Comparison of ENCODE assay signal across 1 cellular context in the genomic region with DNA sequence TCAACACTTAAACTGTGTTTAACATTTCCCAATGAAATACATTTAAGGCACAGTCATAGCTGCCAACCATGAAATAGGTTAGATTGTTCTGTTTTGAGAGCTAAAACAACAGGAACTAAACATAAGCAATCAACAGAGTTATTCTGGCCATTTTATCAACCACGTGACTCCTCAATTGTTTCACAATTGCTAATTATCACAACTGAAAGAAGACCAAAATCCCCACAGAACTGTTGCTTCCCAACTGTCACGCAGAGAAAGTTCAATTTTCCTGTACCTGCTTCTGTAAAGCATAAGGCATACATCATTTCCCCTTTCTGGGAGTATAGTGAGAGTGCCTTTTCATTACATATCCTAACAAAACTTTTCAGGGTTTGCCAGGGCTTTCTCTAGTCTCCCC.
TF ChIP-seq lines count a peak whose summit lies in the region.

No MANE protein-coding gene starts in this region.

TF ChIP-seq in GM12878, 131 proteins besides CTCF, POLR2A, EP300 and RAD21 (continued from another document and continues in another):
- TF ChIP-seq, protein P1, sequence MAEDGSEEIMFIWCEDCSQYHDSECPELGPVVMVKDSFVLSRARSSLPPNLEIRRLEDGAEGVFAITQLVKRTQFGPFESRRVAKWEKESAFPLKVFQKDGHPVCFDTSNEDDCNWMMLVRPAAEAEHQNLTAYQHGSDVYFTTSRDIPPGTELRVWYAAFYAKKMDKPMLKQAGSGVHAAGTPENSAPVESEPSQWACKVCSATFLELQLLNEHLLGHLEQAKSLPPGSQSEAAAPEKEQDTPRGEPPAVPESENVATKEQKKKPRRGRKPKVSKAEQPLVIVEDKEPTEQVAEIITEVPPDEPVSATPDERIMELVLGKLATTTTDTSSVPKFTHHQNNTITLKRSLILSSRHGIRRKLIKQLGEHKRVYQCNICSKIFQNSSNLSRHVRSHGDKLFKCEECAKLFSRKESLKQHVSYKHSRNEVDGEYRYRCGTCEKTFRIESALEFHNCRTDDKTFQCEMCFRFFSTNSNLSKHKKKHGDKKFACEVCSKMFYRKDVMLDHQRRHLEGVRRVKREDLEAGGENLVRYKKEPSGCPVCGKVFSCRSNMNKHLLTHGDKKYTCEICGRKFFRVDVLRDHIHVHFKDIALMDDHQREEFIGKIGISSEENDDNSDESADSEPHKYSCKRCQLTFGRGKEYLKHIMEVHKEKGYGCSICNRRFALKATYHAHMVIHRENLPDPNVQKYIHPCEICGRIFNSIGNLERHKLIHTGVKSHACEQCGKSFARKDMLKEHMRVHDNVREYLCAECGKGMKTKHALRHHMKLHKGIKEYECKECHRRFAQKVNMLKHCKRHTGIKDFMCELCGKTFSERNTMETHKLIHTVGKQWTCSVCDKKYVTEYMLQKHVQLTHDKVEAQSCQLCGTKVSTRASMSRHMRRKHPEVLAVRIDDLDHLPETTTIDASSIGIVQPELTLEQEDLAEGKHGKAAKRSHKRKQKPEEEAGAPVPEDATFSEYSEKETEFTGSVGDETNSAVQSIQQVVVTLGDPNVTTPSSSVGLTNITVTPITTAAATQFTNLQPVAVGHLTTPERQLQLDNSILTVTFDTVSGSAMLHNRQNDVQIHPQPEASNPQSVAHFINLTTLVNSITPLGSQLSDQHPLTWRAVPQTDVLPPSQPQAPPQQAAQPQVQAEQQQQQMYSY (CRISPR knock-in tag; IDR thresholded peaks at IDR 0.05): peak; percentile 58; the same call in 1 of the 2 replicates
- TF ChIP-seq LARP7 (IDR thresholded peaks at IDR 0.05): no peak
- peak; percentile 38 to 54; a peak in 2 of 4 replicates for TF ChIP-seq BHLHE40 (IDR thresholded peaks at IDR 0.05; ENCODE audit: borderline replicate concordance in 1 of 2, low read depth in 2 of 2, low read length in 1 of 2)
- TF ChIP-seq, protein P2, sequence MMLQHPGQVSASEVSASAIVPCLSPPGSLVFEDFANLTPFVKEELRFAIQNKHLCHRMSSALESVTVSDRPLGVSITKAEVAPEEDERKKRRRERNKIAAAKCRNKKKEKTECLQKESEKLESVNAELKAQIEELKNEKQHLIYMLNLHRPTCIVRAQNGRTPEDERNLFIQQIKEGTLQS (IDR thresholded peaks at IDR 0.05; ENCODE audit: borderline replicate concordance, extremely low read depth, low read depth, low read length): no peak
- TF ChIP-seq SREBF1 (IDR thresholded peaks at IDR 0.05; ENCODE audit: low read length): no peak
- TF ChIP-seq TCF12 (IDR thresholded peaks at IDR 0.05; ENCODE audit: low read depth, low read length): no peak
- TF ChIP-seq, protein P3, sequence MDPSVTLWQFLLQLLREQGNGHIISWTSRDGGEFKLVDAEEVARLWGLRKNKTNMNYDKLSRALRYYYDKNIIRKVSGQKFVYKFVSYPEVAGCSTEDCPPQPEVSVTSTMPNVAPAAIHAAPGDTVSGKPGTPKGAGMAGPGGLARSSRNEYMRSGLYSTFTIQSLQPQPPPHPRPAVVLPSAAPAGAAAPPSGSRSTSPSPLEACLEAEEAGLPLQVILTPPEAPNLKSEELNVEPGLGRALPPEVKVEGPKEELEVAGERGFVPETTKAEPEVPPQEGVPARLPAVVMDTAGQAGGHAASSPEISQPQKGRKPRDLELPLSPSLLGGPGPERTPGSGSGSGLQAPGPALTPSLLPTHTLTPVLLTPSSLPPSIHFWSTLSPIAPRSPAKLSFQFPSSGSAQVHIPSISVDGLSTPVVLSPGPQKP (IDR thresholded peaks at IDR 0.05; ENCODE audit: low read depth, low read length): no peak
- TF ChIP-seq, protein P4, sequence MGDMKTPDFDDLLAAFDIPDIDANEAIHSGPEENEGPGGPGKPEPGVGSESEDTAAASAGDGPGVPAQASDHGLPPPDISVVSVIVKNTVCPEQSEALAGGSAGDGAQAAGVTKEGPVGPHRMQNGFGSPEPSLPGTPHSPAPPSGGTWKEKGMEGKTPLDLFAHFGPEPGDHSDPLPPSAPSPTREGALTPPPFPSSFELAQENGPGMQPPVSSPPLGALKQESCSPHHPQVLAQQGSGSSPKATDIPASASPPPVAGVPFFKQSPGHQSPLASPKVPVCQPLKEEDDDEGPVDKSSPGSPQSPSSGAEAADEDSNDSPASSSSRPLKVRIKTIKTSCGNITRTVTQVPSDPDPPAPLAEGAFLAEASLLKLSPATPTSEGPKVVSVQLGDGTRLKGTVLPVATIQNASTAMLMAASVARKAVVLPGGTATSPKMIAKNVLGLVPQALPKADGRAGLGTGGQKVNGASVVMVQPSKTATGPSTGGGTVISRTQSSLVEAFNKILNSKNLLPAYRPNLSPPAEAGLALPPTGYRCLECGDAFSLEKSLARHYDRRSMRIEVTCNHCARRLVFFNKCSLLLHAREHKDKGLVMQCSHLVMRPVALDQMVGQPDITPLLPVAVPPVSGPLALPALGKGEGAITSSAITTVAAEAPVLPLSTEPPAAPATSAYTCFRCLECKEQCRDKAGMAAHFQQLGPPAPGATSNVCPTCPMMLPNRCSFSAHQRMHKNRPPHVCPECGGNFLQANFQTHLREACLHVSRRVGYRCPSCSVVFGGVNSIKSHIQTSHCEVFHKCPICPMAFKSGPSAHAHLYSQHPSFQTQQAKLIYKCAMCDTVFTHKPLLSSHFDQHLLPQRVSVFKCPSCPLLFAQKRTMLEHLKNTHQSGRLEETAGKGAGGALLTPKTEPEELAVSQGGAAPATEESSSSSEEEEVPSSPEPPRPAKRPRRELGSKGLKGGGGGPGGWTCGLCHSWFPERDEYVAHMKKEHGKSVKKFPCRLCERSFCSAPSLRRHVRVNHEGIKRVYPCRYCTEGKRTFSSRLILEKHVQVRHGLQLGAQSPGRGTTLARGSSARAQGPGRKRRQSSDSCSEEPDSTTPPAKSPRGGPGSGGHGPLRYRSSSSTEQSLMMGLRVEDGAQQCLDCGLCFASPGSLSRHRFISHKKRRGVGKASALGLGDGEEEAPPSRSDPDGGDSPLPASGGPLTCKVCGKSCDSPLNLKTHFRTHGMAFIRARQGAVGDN (IDR thresholded peaks at IDR 0.05): 0 out of 2 replicates have a peak, but pooled peaks have one; percentile 50
- peak; percentile 34; the same call in 1 of the 2 replicates for TF ChIP-seq ATF7 (IDR thresholded peaks at IDR 0.05; ENCODE audit: low read depth)
- no peak for TF ChIP-seq STAT3 (IDR thresholded peaks at IDR 0.05; ENCODE audit: low read depth, low read length)
- TF ChIP-seq, protein P5, sequence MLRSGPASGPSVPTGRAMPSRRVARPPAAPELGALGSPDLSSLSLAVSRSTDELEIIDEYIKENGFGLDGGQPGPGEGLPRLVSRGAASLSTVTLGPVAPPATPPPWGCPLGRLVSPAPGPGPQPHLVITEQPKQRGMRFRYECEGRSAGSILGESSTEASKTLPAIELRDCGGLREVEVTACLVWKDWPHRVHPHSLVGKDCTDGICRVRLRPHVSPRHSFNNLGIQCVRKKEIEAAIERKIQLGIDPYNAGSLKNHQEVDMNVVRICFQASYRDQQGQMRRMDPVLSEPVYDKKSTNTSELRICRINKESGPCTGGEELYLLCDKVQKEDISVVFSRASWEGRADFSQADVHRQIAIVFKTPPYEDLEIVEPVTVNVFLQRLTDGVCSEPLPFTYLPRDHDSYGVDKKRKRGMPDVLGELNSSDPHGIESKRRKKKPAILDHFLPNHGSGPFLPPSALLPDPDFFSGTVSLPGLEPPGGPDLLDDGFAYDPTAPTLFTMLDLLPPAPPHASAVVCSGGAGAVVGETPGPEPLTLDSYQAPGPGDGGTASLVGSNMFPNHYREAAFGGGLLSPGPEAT (IDR thresholded peaks at IDR 0.05; ENCODE audit: low read depth): peak; percentile 90
- TF ChIP-seq RAD51 (IDR thresholded peaks at IDR 0.05): peak; percentile 95
- peak; percentile 34; the same call in 1 of the 2 replicates for TF ChIP-seq BCL11A (IDR thresholded peaks at IDR 0.05; ENCODE audit: low read depth, low read length)
- TF ChIP-seq FOXM1 (IDR thresholded peaks at IDR 0.05; ENCODE audit: low read depth, low read length): no peak
- no peak for TF ChIP-seq NFYA (IDR thresholded peaks at IDR 0.05; ENCODE audit: borderline replicate concordance, low read depth, low read length)
- TF ChIP-seq, protein P6, sequence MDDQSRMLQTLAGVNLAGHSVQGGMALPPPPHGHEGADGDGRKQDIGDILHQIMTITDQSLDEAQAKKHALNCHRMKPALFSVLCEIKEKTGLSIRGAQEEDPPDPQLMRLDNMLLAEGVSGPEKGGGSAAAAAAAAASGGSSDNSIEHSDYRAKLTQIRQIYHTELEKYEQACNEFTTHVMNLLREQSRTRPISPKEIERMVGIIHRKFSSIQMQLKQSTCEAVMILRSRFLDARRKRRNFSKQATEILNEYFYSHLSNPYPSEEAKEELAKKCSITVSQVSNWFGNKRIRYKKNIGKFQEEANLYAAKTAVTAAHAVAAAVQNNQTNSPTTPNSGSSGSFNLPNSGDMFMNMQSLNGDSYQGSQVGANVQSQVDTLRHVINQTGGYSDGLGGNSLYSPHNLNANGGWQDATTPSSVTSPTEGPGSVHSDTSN (IDR thresholded peaks at IDR 0.05; ENCODE audit: insufficient replicate concordance, low read depth, low read length): no peak
- 0 out of 2 replicates have a peak, but pooled peaks have one; percentile 55 for TF ChIP-seq MYB (IDR thresholded peaks at IDR 0.05; ENCODE audit: borderline replicate concordance, low read depth, low read length)
- TF ChIP-seq, protein P7, sequence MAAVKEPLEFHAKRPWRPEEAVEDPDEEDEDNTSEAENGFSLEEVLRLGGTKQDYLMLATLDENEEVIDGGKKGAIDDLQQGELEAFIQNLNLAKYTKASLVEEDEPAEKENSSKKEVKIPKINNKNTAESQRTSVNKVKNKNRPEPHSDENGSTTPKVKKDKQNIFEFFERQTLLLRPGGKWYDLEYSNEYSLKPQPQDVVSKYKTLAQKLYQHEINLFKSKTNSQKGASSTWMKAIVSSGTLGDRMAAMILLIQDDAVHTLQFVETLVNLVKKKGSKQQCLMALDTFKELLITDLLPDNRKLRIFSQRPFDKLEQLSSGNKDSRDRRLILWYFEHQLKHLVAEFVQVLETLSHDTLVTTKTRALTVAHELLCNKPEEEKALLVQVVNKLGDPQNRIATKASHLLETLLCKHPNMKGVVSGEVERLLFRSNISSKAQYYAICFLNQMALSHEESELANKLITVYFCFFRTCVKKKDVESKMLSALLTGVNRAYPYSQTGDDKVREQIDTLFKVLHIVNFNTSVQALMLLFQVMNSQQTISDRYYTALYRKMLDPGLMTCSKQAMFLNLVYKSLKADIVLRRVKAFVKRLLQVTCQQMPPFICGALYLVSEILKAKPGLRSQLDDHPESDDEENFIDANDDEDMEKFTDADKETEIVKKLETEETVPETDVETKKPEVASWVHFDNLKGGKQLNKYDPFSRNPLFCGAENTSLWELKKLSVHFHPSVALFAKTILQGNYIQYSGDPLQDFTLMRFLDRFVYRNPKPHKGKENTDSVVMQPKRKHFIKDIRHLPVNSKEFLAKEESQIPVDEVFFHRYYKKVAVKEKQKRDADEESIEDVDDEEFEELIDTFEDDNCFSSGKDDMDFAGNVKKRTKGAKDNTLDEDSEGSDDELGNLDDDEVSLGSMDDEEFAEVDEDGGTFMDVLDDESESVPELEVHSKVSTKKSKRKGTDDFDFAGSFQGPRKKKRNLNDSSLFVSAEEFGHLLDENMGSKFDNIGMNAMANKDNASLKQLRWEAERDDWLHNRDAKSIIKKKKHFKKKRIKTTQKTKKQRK (IDR thresholded peaks at IDR 0.05; ENCODE audit: low read depth, low read length): no peak
- peak; percentile 31; the same call in 1 of the 2 replicates for TF ChIP-seq DPF2 (IDR thresholded peaks at IDR 0.05)
- TF ChIP-seq, protein P8, sequence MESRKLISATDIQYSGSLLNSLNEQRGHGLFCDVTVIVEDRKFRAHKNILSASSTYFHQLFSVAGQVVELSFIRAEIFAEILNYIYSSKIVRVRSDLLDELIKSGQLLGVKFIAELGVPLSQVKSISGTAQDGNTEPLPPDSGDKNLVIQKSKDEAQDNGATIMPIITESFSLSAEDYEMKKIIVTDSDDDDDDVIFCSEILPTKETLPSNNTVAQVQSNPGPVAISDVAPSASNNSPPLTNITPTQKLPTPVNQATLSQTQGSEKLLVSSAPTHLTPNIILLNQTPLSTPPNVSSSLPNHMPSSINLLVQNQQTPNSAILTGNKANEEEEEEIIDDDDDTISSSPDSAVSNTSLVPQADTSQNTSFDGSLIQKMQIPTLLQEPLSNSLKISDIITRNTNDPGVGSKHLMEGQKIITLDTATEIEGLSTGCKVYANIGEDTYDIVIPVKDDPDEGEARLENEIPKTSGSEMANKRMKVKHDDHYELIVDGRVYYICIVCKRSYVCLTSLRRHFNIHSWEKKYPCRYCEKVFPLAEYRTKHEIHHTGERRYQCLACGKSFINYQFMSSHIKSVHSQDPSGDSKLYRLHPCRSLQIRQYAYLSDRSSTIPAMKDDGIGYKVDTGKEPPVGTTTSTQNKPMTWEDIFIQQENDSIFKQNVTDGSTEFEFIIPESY (IDR thresholded peaks at IDR 0.05): no peak
- TF ChIP-seq RFX5 (IDR thresholded peaks at IDR 0.05; ENCODE audit: low read depth, low read length): no peak
- no peak for TF ChIP-seq SRF (IDR thresholded peaks at IDR 0.05; ENCODE audit: low read depth in 2 of 2, low read length in 2 of 2)
- TF ChIP-seq PAX8 (IDR thresholded peaks at IDR 0.05): no peak
- TF ChIP-seq SIN3A (IDR thresholded peaks at IDR 0.05; ENCODE audit: low read depth, low read length): no peak
- TF ChIP-seq, protein P9, sequence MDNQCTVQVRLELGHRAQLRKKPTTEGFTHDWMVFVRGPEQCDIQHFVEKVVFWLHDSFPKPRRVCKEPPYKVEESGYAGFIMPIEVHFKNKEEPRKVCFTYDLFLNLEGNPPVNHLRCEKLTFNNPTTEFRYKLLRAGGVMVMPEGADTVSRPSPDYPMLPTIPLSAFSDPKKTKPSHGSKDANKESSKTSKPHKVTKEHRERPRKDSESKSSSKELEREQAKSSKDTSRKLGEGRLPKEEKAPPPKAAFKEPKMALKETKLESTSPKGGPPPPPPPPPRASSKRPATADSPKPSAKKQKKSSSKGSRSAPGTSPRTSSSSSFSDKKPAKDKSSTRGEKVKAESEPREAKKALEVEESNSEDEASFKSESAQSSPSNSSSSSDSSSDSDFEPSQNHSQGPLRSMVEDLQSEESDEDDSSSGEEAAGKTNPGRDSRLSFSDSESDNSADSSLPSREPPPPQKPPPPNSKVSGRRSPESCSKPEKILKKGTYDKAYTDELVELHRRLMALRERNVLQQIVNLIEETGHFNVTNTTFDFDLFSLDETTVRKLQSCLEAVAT (IDR thresholded peaks at IDR 0.05): no peak
- TF ChIP-seq JUNB (IDR thresholded peaks at IDR 0.05): no peak
